Comparison of ENCODE assay signal across 6 cellular contexts in the genomic region with DNA sequence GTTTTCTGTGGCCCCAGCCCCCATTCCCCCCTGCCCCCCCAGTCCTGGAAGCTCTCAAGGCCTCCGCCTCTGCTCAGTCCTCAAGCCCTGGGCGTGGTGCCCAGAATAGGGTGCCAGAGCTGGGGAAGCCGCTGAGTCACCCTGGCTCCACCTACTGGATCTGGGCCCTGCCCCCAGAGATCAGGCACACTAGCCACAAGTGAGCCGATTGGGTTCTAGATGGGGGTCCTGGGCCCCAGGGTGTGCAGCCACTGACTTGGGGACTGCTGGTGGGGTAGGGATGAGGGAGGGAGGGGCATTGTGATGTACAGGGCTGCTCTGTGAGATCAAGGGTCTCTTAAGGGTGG. TPM values are rescaled to one million over a fixed set of nuclear protein-coding genes. Genes with fewer than 3 reads are reported as not detected.
A peak's percentile ranks its signal among the peaks of the same experiment; 100 is the strongest.
DNase-seq lines count a peak whose midpoint lies in the region; TF ChIP-seq lines count a peak whose summit lies in the region.

No MANE protein-coding gene starts in this region.

- H3K4me1 ChIP-seq in Peyer's patch, result peaks cover 0 to 51% (median 7%) of the 10 kb centered on the region in 4 donors

- POLR2A ChIA-PET in HEK293T (lab: Yijun Ruan, JAX), result no interaction called here

- H3K4me3 ChIP-seq in Peyer's patch, result peak overlapping the region in 1 of 4 donors; percentile 23

- no peak for TF ChIP-seq CTCF in Peyer's patch (IDR thresholded peaks at IDR 0.05)

- peaks cover 0 to 56% (median 0%) of the 10 kb centered on the region in 3 donors for H3K36me3 ChIP-seq in Peyer's patch

- DNase-seq in EH (ENCODE audit: low read depth) (peak; percentile 98), Peyer's patch (peak; percentile 57 to 94 (median 92)), dermis blood vessel endothelial cell (peak; percentile 96), pons (ENCODE audit: low spot score) (peak; percentile 96), activated gamma-delta T cell treated with Interleukin-2 at 50 U/mL for 16 hours (no peak), HEK293T (ENCODE audit: extremely low spot score) (no peak)

- TF ChIP-seq POLR2A in Peyer's patch (IDR thresholded peaks at IDR 0.05), result no peak

- H3K9me3 ChIP-seq in Peyer's patch, result no peaks in the 10 kb centered on the region

- no peaks in the 10 kb centered on the region for H3K27me3 ChIP-seq in Peyer's patch

- peak overlapping the region; percentile 55 to 85 (median 74) for H3K27ac ChIP-seq in Peyer's patch

- CTCF ChIA-PET in HEK293T (lab: Yijun Ruan, JAX), result no interaction called here

TF ChIP-seq in HEK293T, 16 proteins besides CTCF, POLR2A, EP300 and RAD21:
- no peak for TF ChIP-seq SP1 (IDR thresholded peaks at IDR 0.05)
- TF ChIP-seq NFRKB (IDR thresholded peaks at IDR 0.05), result no peak
- TF ChIP-seq CTBP1 (IDR thresholded peaks at IDR 0.05; ENCODE audit: borderline replicate concordance), result no peak
- TF ChIP-seq BHLHE40 (IDR thresholded peaks at IDR 0.05; ENCODE audit: borderline replicate concordance), result no peak
- no peak for TF ChIP-seq SUZ12 (IDR thresholded peaks at IDR 0.05)
- TF ChIP-seq ARNT (IDR thresholded peaks at IDR 0.05), result no peak
- TF ChIP-seq, protein P1, sequence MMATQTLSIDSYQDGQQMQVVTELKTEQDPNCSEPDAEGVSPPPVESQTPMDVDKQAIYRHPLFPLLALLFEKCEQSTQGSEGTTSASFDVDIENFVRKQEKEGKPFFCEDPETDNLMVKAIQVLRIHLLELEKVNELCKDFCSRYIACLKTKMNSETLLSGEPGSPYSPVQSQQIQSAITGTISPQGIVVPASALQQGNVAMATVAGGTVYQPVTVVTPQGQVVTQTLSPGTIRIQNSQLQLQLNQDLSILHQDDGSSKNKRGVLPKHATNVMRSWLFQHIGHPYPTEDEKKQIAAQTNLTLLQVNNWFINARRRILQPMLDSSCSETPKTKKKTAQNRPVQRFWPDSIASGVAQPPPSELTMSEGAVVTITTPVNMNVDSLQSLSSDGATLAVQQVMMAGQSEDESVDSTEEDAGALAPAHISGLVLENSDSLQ (IDR thresholded peaks at IDR 0.05), result no peak

RNA-seq across cellular contexts. Expression of a gene that starts 5.7 kb away (rescaled TPM):
- total RNA-seq in Peyer's patch (100 to 1,000 TPM; 209 to 295 (median 244) TPM), dermis blood vessel endothelial cell (217 and 574 TPM in 2 replicates)

RNA-seq across cellular contexts. Expression of a gene that starts 17.3 kb away (rescaled TPM):
- total RNA-seq in Peyer's patch, result 10 to 100 TPM in 3 of 4 donors, 1 to 10 TPM in 1; 5.8 to 47.9 (median 19.6) TPM
- 32.9 and 50.5 TPM in 2 replicates for total RNA-seq in dermis blood vessel endothelial cell

RNA-seq across cellular contexts. Expression of a gene that starts 21.0 kb away (rescaled TPM):
- 100 to 1,000 TPM; 140 to 198 (median 155) TPM for total RNA-seq in Peyer's patch
- total RNA-seq in dermis blood vessel endothelial cell, result 411 and 593 TPM in 2 replicates

RNA-seq across cellular contexts. Expression of a gene that starts 41.3 kb away (rescaled TPM):
- total RNA-seq in Peyer's patch, result 10 to 100 TPM; 11.6 to 87.8 (median 63.8) TPM
- 3.2 and 5.4 TPM in 2 replicates for total RNA-seq in dermis blood vessel endothelial cell

RNA-seq across cellular contexts. Expression of a gene that starts 41.4 kb away (rescaled TPM):
- total RNA-seq in Peyer's patch, result 100 to 1,000 TPM in 3 of 4 donors, 10 to 100 TPM in 1; 90.8 to 307 (median 239) TPM
- 91.2 and 135 TPM in 2 replicates for total RNA-seq in dermis blood vessel endothelial cell

Comparison
In these comparisons a context has a peak if more than half of its experiments do, and no peak if none do; other contexts are left out.
1. DNase-seq: peak in EH (single experiment), Peyer's patch (3 of 3), dermis blood vessel endothelial cell (single experiment) and pons (single experiment); none in activated gamma-delta T cell treated with Interleukin-2 at 50 U/mL for 16 hours (single experiment) and HEK293T (single experiment).